Comparison of ENCODE assay signal across 13 cellular contexts in the genomic region with DNA sequence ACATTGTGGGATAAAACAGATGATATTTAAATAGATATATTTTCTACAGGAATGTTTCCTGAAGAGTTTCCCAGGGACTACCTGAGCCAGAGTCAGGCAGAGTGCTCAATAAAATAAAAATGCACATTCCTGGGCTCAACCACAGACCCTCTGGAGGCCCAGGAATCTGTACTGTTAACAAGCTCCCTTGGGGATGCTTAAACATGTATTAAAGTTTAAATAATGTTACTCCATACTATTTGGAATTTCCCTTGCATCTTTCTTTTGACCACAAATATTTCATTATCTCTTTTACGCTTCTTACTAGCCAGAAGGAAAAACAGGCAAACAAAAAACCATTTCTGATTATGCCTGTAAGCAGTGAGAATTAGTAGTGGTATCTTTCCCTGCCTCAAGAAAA. TPM values are rescaled to one million over a fixed set of nuclear protein-coding genes. Genes with fewer than 3 reads are reported as not detected.
DNase-seq lines count a peak whose midpoint lies in the region; ATAC-seq and TF ChIP-seq lines count a peak whose summit lies in the region.
"Had no signal": no experiment of that assay in that cellular context is flagged by ENCODE, and none has a peak within 500 bp of the region (broad histone marks: within the 10 kb centered on the region; RNA-seq: fewer than 3 reads in every experiment).

No MANE protein-coding gene starts in this region.

- peak overlapping the region; percentile 20 for H3K27ac ChIP-seq in A673 (ENCODE audit: low read depth, low read length, poor library complexity, severe bottlenecking)
- H3K27ac ChIP-seq in naive thymus-derived CD4-positive, alpha-beta T cell (ENCODE audit: low read depth, low read length) = no peak overlapping the region
- H3K27ac ChIP-seq: testis had no signal

- H3K4me1 ChIP-seq in A673 (ENCODE audit: insufficient read depth, low read length, poor library complexity, severe bottlenecking) = peaks cover 15% of the 10 kb centered on the region
- no peaks in the 10 kb centered on the region for H3K4me1 ChIP-seq in naive thymus-derived CD4-positive, alpha-beta T cell (ENCODE audit: control insufficient read depth in 2 of 2, insufficient read depth in 2 of 2, low read length in 2 of 2)
- H3K4me1 ChIP-seq: testis had no signal

- intact Hi-C loops in A673 (cut with micrococcal nuclease; ENCODE audit: unreplicated experiment) = no loop called here
- intact Hi-C loops in naive thymus-derived CD4-positive, alpha-beta T cell (cut with micrococcal nuclease) = no loop called here

- no peaks in the 10 kb centered on the region for H3K27me3 ChIP-seq in A673 (replicated peaks; ENCODE audit: insufficient read depth, low read depth, low read length, poor library complexity)
- no peaks in the 10 kb centered on the region for H3K27me3 ChIP-seq in naive thymus-derived CD4-positive, alpha-beta T cell (ENCODE audit: control insufficient read depth in 2 of 2, insufficient read depth in 2 of 2, low read length in 2 of 2)
- H3K27me3 ChIP-seq: testis had no signal

- in situ Hi-C loops in astrocyte of the spinal cord (cut with HindIII; ENCODE audit: low sequenced_read_pairs) = no loop called here

- DNase-seq in A673 (ENCODE audit: low spot score) (peak; percentile 21), astrocyte of the spinal cord (ENCODE audit: low read depth, low spot score) (peak; percentile 30), NK-92 (lab: John Stamatoyannopoulos, UW; ENCODE audit: unreplicated experiment) (no peak)
- no peak for DNase-seq in activated T-cell treated with anti-CD3 and anti-CD28 coated beads, Interleukin-2, amount 50 U/mL, for 1 hour
- DNase-seq in naive thymus-derived CD4-positive, alpha-beta T cell = no peak
- DNase-seq: activated CD4-positive, alpha-beta T cell treated with anti-CD3 and anti-CD28 coated beads, Interleukin-2, amount 10 ng/mL, durations not matched to agents 24 days and 14 days; NCI-H187 treated with DMSO at 0.1 percent for 48 hours; testis had no signal

- H3K4me3 Mint-ChIP-seq in naive thymus-derived CD4-positive, alpha-beta T cell = no peak overlapping the region
- H3K4me3 Mint-ChIP-seq: activated CD4-positive, alpha-beta T cell treated with anti-CD3 and anti-CD28 coated beads, Interleukin-2, amount 10 ng/mL, durations not matched to agents 24 days and 14 days; central memory CD8-positive, alpha-beta T cell had no signal

- no peak overlapping the region for H3K4me3 ChIP-seq in A673 (ENCODE audit: low read depth, low read length, poor library complexity, severe bottlenecking)
- H3K4me3 ChIP-seq in astrocyte of the spinal cord (ENCODE audit: low read depth, low read length) = no peak overlapping the region
- H3K4me3 ChIP-seq in naive thymus-derived CD4-positive, alpha-beta T cell (ENCODE audit: low read length) = no peak overlapping the region
- H3K4me3 ChIP-seq: testis had no signal

- H3K27me3 Mint-ChIP-seq in naive thymus-derived CD4-positive, alpha-beta T cell = peaks cover 0 to 5% (median 0%) of the 10 kb centered on the region in 5 donors
- H3K27me3 Mint-ChIP-seq: activated CD4-positive, alpha-beta T cell treated with anti-CD3 and anti-CD28 coated beads, Interleukin-2, amount 10 ng/mL, durations not matched to agents 24 days and 14 days had no signal

- H3K9me3 Mint-ChIP-seq in naive thymus-derived CD4-positive, alpha-beta T cell = peaks cover 0 to 2% (median 0%) of the 10 kb centered on the region in 11 donors
- H3K9me3 Mint-ChIP-seq: activated CD4-positive, alpha-beta T cell treated with anti-CD3 and anti-CD28 coated beads, Interleukin-2, amount 10 ng/mL, durations not matched to agents 24 days and 14 days; central memory CD8-positive, alpha-beta T cell had no signal

- TF ChIP-seq CTCF in A673 (conservative IDR thresholded peaks at IDR 0.05; ENCODE audit: low read depth, low read length) (no peak), astrocyte of the spinal cord (IDR thresholded peaks at IDR 0.05; ENCODE audit: low read depth, low read length) (no peak)

- ATAC-seq in GM21367 (IDR thresholded peaks at IDR 0.05; ENCODE audit: unreplicated experiment) (peak; percentile 7), HG03064 (IDR thresholded peaks at IDR 0.05; ENCODE audit: low read depth, unreplicated experiment) (peak; percentile 16), HG03460 (IDR thresholded peaks at IDR 0.05; ENCODE audit: unreplicated experiment) (no peak)
- ATAC-seq in naive thymus-derived CD4-positive, alpha-beta T cell = no peak

- H3K4me1 Mint-ChIP-seq in naive thymus-derived CD4-positive, alpha-beta T cell = no peaks in the 10 kb centered on the region
- H3K4me1 Mint-ChIP-seq: activated CD4-positive, alpha-beta T cell treated with anti-CD3 and anti-CD28 coated beads, Interleukin-2, amount 10 ng/mL, durations not matched to agents 24 days and 14 days; central memory CD8-positive, alpha-beta T cell had no signal

- peaks cover 0 to 6% (median 0%) of the 10 kb centered on the region in 5 donors for H3K36me3 Mint-ChIP-seq in naive thymus-derived CD4-positive, alpha-beta T cell

- no peaks in the 10 kb centered on the region for H3K9me3 ChIP-seq in A673 (ENCODE audit: low read depth, low read length, poor library complexity, severe bottlenecking)
- no peaks in the 10 kb centered on the region for H3K9me3 ChIP-seq in naive thymus-derived CD4-positive, alpha-beta T cell (ENCODE audit: control insufficient read depth in 2 of 3, low read length in 3 of 3)
- H3K9me3 ChIP-seq: testis had no signal

- no TSS peak for BruUV-seq in A673 (replicated peaks; lab: Mats Ljungman, UMichigan)

- POLR2A ChIA-PET in A673 (lab: Charles Lee; ENCODE audit: low non-redundant PET) = no interaction called here
- POLR2A ChIA-PET in naive thymus-derived CD4-positive, alpha-beta T cell (lab: Charles Lee) = no interaction called here

- H3K27ac Mint-ChIP-seq in naive thymus-derived CD4-positive, alpha-beta T cell = no peak overlapping the region
- H3K27ac Mint-ChIP-seq: activated CD4-positive, alpha-beta T cell treated with anti-CD3 and anti-CD28 coated beads, Interleukin-2, amount 10 ng/mL, durations not matched to agents 24 days and 14 days had no signal

- no peaks in the 10 kb centered on the region for H3K36me3 ChIP-seq in A673 (ENCODE audit: insufficient read depth, low read length, poor library complexity, severe bottlenecking)
- H3K36me3 ChIP-seq in naive thymus-derived CD4-positive, alpha-beta T cell (ENCODE audit: control insufficient read depth in 2 of 3, insufficient read depth in 3 of 3, low read length in 3 of 3) = no peaks in the 10 kb centered on the region

- CTCF ChIA-PET in A673 (lab: Charles Lee) = no interaction called here
- CTCF ChIA-PET in naive thymus-derived CD4-positive, alpha-beta T cell (lab: Charles Lee) = no interaction called here

RNA-seq across cellular contexts. Expression of gene GPR63, which starts 42.3 kb away (rescaled TPM):
- 4.1 and 4.2 TPM in 2 replicates for total RNA-seq in A673 (2021)
- total RNA-seq in naive thymus-derived CD4-positive, alpha-beta T cell = 1 to 10 TPM in 1 of 5 experiments, under 1 TPM in 4; 0.24 to 3.1 (median 0.37) TPM
- under 1 TPM in 1 of 2 donors, not detected in 1; 0.20 TPM for polyA plus RNA-seq in naive thymus-derived CD4-positive, alpha-beta T cell
- total RNA-seq: A172 had no signal

Comparison
In these comparisons a context has a peak if more than half of its experiments do, and no peak if none do; other contexts are left out.
1. DNase-seq: peak in A673 (single experiment) and astrocyte of the spinal cord (single experiment); none in activated T-cell treated with anti-CD3 and anti-CD28 coated beads, Interleukin-2, amount 50 U/mL, for 1 hour (single experiment), NK-92 (single experiment) and naive thymus-derived CD4-positive, alpha-beta T cell (0 of 9).
2. ATAC-seq: peak in GM21367 (single experiment) and HG03064 (single experiment); none in HG03460 (single experiment) and naive thymus-derived CD4-positive, alpha-beta T cell (single experiment).